15 cellular contexts compared by ENCODE assay signal in genomic region chr11:100910808-100911207, GRCh38.
A peak's percentile ranks its signal among the peaks of the same experiment; 100 is the strongest.
DNase-seq lines count a peak whose midpoint lies in the region; ATAC-seq, FAIRE-seq and TF ChIP-seq lines count a peak whose summit lies in the region.
"Had no signal": no experiment of that assay in that cellular context is flagged by ENCODE, and none has a peak within 500 bp of the region (broad histone marks: within the 10 kb centered on the region; RNA-seq: fewer than 3 reads in every experiment).

No MANE protein-coding gene starts in this region.

- peak; percentile 76 for FAIRE-seq in GM12878 (lab: Jason Lieb, UNC)

- H4K20me1 ChIP-seq in GM12878 (ENCODE audit: control insufficient read depth, insufficient read depth): no peaks in the 10 kb centered on the region

- H3K4me3 ChIP-seq in GM12878: no peak overlapping the region

- TF ChIP-seq CTCF in GM12878 (IDR thresholded peaks at IDR 0.05 in 2 of 3, conservative IDR thresholded peaks at IDR 0.05 in 1 of 3; ENCODE audit: control insufficient read depth in 2 of 3, extremely low read depth in 1 of 3, insufficient read depth in 1 of 3, low read depth in 3 of 3, low read length in 3 of 3): no peak

- DNase-seq in GM12878 (ENCODE audit: low read depth, low spot score) (peak; percentile 62), islet precursor cell (no peak), 8988T (no peak), NCI-H2171 (lab: John Stamatoyannopoulos, UW) (no peak), AML-193 (lab: John Stamatoyannopoulos, UW) (no peak)
- DNase-seq: activated effector memory CD4-positive, alpha-beta T cell treated with anti-CD3 and anti-CD28 coated beads, Interleukin-2, amount 50 U/mL, for 16 hours; foreskin keratinocyte; NCI-H1436 treated with DMSO at 0.1 percent for 48 hours; occipital lobe had no signal

- in situ Hi-C loops in GM12878 (cut with MboI): no loop called here

- POLR2A ChIA-PET in GM12878 (lab: Charles Lee): no interaction called here

- H3K79me2 ChIP-seq in GM12878 (ENCODE audit: control insufficient read depth, insufficient read depth, low read length): no peaks in the 10 kb centered on the region

- SMC1A ChIA-PET in GM12878 (lab: Charles Lee; ENCODE audit: uncharacterized antibody, unreplicated experiment): interaction anchor here (1.1 to 1.5 kb wide), 2 partner anchors 14 to 230 kb away, joined by 3 to 4 read pairs; no protein-coding TSS in a partner anchor

- peak; percentile 90 for ATAC-seq in GM18867 (IDR thresholded peaks at IDR 0.05; ENCODE audit: unreplicated experiment)
- peak; percentile 96 for ATAC-seq in GM21529 (IDR thresholded peaks at IDR 0.05; ENCODE audit: unreplicated experiment)
- peak; percentile 90 for ATAC-seq in HG03103 (IDR thresholded peaks at IDR 0.05; ENCODE audit: low read depth, unreplicated experiment)
- peak; percentile 95 for ATAC-seq in GM12878
- ATAC-seq: foreskin keratinocyte, left lobe of liver, Panc1 had no signal

- H3K36me3 ChIP-seq in GM12878 (ENCODE audit: control insufficient read depth in 2 of 2, insufficient read depth in 2 of 2, low read length in 1 of 2): no peaks in the 10 kb centered on the region

- no peaks in the 10 kb centered on the region for H3K27me3 ChIP-seq in GM12878 (replicated peaks in 1 of 2; ENCODE audit: control insufficient read depth in 2 of 2, insufficient read depth in 2 of 2, low read length in 1 of 2)
- H3K27me3 ChIP-seq: foreskin keratinocyte had no signal

- H3K27ac ChIP-seq in GM12878 (ENCODE audit: control insufficient read depth, insufficient read depth): no peak overlapping the region
- H3K27ac ChIP-seq: foreskin keratinocyte, HL-60 had no signal

- CTCF ChIA-PET in GM12878 (lab: Yijun Ruan, JAX): interaction anchor here (0.9 to 1.1 kb wide), 2 partner anchors 14 to 32 kb away, joined by 4 to 5 read pairs; no protein-coding TSS in a partner anchor

- H3K9me3 ChIP-seq in GM12878 (replicated peaks; ENCODE audit: control insufficient read depth, insufficient read depth, low read length): no peaks in the 10 kb centered on the region

- H2AFZ ChIP-seq in GM12878 (ENCODE audit: control insufficient read depth, low read depth, low read length): no peak overlapping the region

- TF ChIP-seq POLR2A in GM12878 (IDR thresholded peaks at IDR 0.05; ENCODE audit: low read depth, low read length): no peak

- TF ChIP-seq EP300 in GM12878 (IDR thresholded peaks at IDR 0.05; ENCODE audit: borderline replicate concordance in 1 of 2, control insufficient read depth in 1 of 2, low read depth in 2 of 2, low read length in 2 of 2): peak in 1 of 2 experiments; percentile 56; a peak in 1 of 4 replicates

- H3K9ac ChIP-seq in GM12878 (ENCODE audit: control insufficient read depth, insufficient read depth, low read length): no peak overlapping the region

- 0% methylated on average over 1 of the region's 1 CpG for WGBS in GM12878 (ENCODE audit: insufficient coverage, insufficient replicate concordance, low lambda C conversion rate, missing lambda C conversion rate)

- BruUV-seq in GM12878 (replicated peaks; lab: Mats Ljungman, UMichigan): no TSS peak

- RAD21 ChIA-PET in GM12878 (lab: Charles Lee; ENCODE audit: unreplicated experiment): interaction anchor here (1.4 kb wide), 1 partner anchor 15 kb away, joined by 3 read pairs; no protein-coding TSS in a partner anchor

- intact Hi-C loops in GM12878 (cut with micrococcal nuclease; ENCODE audit: unreplicated experiment): no loop called here

- H3K4me1 ChIP-seq in GM12878 (ENCODE audit: control insufficient read depth, insufficient read depth, low read length): peaks cover 12% of the 10 kb centered on the region
- H3K4me1 ChIP-seq: foreskin keratinocyte had no signal

- TF ChIP-seq RAD21 in GM12878 (IDR thresholded peaks at IDR 0.05; ENCODE audit: insufficient read depth, low read depth, low read length): no peak

- H3K4me2 ChIP-seq in GM12878 (ENCODE audit: control insufficient read depth, insufficient read depth): peak overlapping the region; percentile 21; the same call in 1 of the 2 replicates

TF ChIP-seq in GM12878, 131 proteins besides CTCF, POLR2A, EP300 and RAD21 (continues in another document):
- peak; percentile 62 for TF ChIP-seq JUNB (IDR thresholded peaks at IDR 0.05)
- TF ChIP-seq ETV6 (conservative IDR thresholded peaks at IDR 0.05 in 1 of 2, IDR thresholded peaks at IDR 0.05 in 1 of 2; ENCODE audit: borderline replicate concordance in 1 of 2, low read depth in 1 of 2): 0 out of 4 replicates have a peak, but pooled peaks of 1 of the 2 experiments have one; percentile 45
- peak; percentile 65 for TF ChIP-seq CREM (IDR thresholded peaks at IDR 0.05; ENCODE audit: low read depth)
- no peak for TF ChIP-seq JUND (IDR thresholded peaks at IDR 0.05; ENCODE audit: low read depth, low read length)
- TF ChIP-seq DPF2 (IDR thresholded peaks at IDR 0.05): peak; percentile 19; the same call in 1 of the 2 replicates
- TF ChIP-seq RCOR1 (conservative IDR thresholded peaks at IDR 0.05; ENCODE audit: low read depth, low read length): no peak
- peak; percentile 80; the same call in 1 of the 2 replicates for TF ChIP-seq MEF2A (IDR thresholded peaks at IDR 0.05; ENCODE audit: insufficient read depth, low read depth, low read length)
- TF ChIP-seq NFIC (IDR thresholded peaks at IDR 0.05; ENCODE audit: low read depth, low read length): peak; percentile 60; the same call in 1 of the 2 replicates
- TF ChIP-seq RB1 (IDR thresholded peaks at IDR 0.05; ENCODE audit: borderline replicate concordance): no peak
- TF ChIP-seq BHLHE40 (IDR thresholded peaks at IDR 0.05; ENCODE audit: borderline replicate concordance in 1 of 2, low read depth in 2 of 2, low read length in 1 of 2): 0 out of 4 replicates have a peak, but pooled peaks of 1 of the 2 experiments have one; percentile 7
- TF ChIP-seq IRF3 (IDR thresholded peaks at IDR 0.05): no peak
- TF ChIP-seq ESRRA (IDR thresholded peaks at IDR 0.05; ENCODE audit: low read length): no peak
- TF ChIP-seq IKZF2 (IDR thresholded peaks at IDR 0.05): peak in 1 of 2 experiments; percentile 50; a peak in 2 of 4 replicates
- no peak for TF ChIP-seq NKRF (conservative IDR thresholded peaks at IDR 0.05)
- no peak for TF ChIP-seq SREBF2 (IDR thresholded peaks at IDR 0.05; ENCODE audit: low read length)
- peak; percentile 26; the same call in 1 of the 2 replicates for TF ChIP-seq MTA2 (IDR thresholded peaks at IDR 0.05; ENCODE audit: low read depth)
- 0 out of 2 replicates have a peak, but pooled peaks have one; percentile 41 for TF ChIP-seq PML (IDR thresholded peaks at IDR 0.05; ENCODE audit: low read length)
- 0 out of 2 replicates have a peak, but pooled peaks have one; percentile 39 for TF ChIP-seq TCF12 (IDR thresholded peaks at IDR 0.05; ENCODE audit: low read depth, low read length)
- no peak for TF ChIP-seq MAX (IDR thresholded peaks at IDR 0.05; ENCODE audit: low read depth, low read length)
- TF ChIP-seq WRNIP1 (IDR thresholded peaks at IDR 0.05; ENCODE audit: borderline replicate concordance, low read depth, low read length): no peak
- 0 out of 2 replicates have a peak, but pooled peaks have one; percentile 41 for TF ChIP-seq GABPA (IDR thresholded peaks at IDR 0.05; ENCODE audit: low read depth)
- TF ChIP-seq RUNX3 (IDR thresholded peaks at IDR 0.05; ENCODE audit: low read length): peak; percentile 62; the same call in 1 of the 2 replicates
- 0 out of 2 replicates have a peak, but pooled peaks have one; percentile 21 for TF ChIP-seq ZNF217 (IDR thresholded peaks at IDR 0.05)
- no peak for TF ChIP-seq CHD4 (IDR thresholded peaks at IDR 0.05)
- peak; percentile 87 for TF ChIP-seq ATF2 (IDR thresholded peaks at IDR 0.05; ENCODE audit: low read length)
- TF ChIP-seq ATF7 (IDR thresholded peaks at IDR 0.05; ENCODE audit: low read depth): peak; percentile 79
